In genomic region chr12:102120886-102121285, GRCh38 we compare ENCODE assay signal across 8 cellular contexts. TPM values are rescaled to one million over a fixed set of nuclear protein-coding genes. Genes with fewer than 3 reads are reported as not detected.
A peak's percentile ranks its signal among the peaks of the same experiment; 100 is the strongest.
DNase-seq lines count a peak whose midpoint lies in the region; ATAC-seq and TF ChIP-seq lines count a peak whose summit lies in the region.

No MANE protein-coding gene starts in this region.

- H3K27me3 Mint-ChIP-seq in activated CD4-positive, alpha-beta T cell treated with anti-CD3 and anti-CD28 coated beads, Interleukin-2, amount 10 ng/mL, durations not matched to agents 24 days and 14 days = no peaks in the 10 kb centered on the region

- peak overlapping the region; percentile 99 for H3K9ac ChIP-seq in Loucy (ENCODE audit: low read depth, low read length, poor library complexity, severe bottlenecking)
- peak overlapping the region; percentile 95 for H3K9ac ChIP-seq in adipocyte (ENCODE audit: low read length)

- peak overlapping the region; percentile 90 for H3K4me3 ChIP-seq in Loucy (ENCODE audit: low read length, poor library complexity, severe bottlenecking)
- H3K4me3 ChIP-seq in adipocyte (ENCODE audit: low read length) = peak overlapping the region; percentile 95
- no peak overlapping the region for H3K4me3 ChIP-seq in uterus

- H3K27me3 ChIP-seq in Loucy (ENCODE audit: insufficient read depth, low read length, poor library complexity, severe bottlenecking) = no peaks in the 10 kb centered on the region
- H3K27me3 ChIP-seq in adipocyte (replicated peaks; ENCODE audit: control insufficient read depth, insufficient read depth, low read length) = no peaks in the 10 kb centered on the region
- no peaks in the 10 kb centered on the region for H3K27me3 ChIP-seq in uterus

- intact Hi-C loops in activated CD4-positive, alpha-beta T cell treated with anti-CD3 and anti-CD28 coated beads, Interleukin-2, amount 10 ng/mL, durations not matched to agents 24 days and 14 days (cut with micrococcal nuclease) = loop anchor here (1.0 to 5.0 kb wide), 4 partner anchors 46 to 363 kb away; partner anchors contain the start of gene PMCH
- intact Hi-C loops in uterus (cut with DNase I; ENCODE audit: low total_unique reads) = no loop called here

- TF ChIP-seq CTCF in Loucy (conservative IDR thresholded peaks at IDR 0.05; ENCODE audit: low read length) (no peak), uterus (IDR thresholded peaks at IDR 0.05) (no peak)

- peak overlapping the region; percentile 95 for H3K4me2 ChIP-seq in Loucy (ENCODE audit: low read depth, low read length, poor library complexity, severe bottlenecking)

- H3K4me1 ChIP-seq in Loucy (ENCODE audit: insufficient read depth, low read length, poor library complexity, severe bottlenecking) = peaks cover 51% of the 10 kb centered on the region
- H3K4me1 ChIP-seq in adipocyte (ENCODE audit: control insufficient read depth, insufficient read depth, low read length) = peaks cover 24% of the 10 kb centered on the region
- peaks cover 5% of the 10 kb centered on the region in 2 donors for H3K4me1 ChIP-seq in uterus

- H2AFZ ChIP-seq in Loucy (ENCODE audit: low read length) = peak overlapping the region; percentile 94

- H3K4me3 Mint-ChIP-seq in activated CD4-positive, alpha-beta T cell treated with anti-CD3 and anti-CD28 coated beads, Interleukin-2, amount 10 ng/mL, durations not matched to agents 24 days and 14 days = peak overlapping the region; percentile 96

- no peak overlapping the region for H3K27ac ChIP-seq in uterus

- H3K9me3 ChIP-seq in Loucy (ENCODE audit: insufficient read depth, low read depth, low read length) (no peaks in the 10 kb centered on the region), adipocyte (ENCODE audit: control insufficient read depth, low read length) (no peaks in the 10 kb centered on the region), uterus (no peaks in the 10 kb centered on the region)

- H3K36me3 Mint-ChIP-seq in activated CD4-positive, alpha-beta T cell treated with anti-CD3 and anti-CD28 coated beads, Interleukin-2, amount 10 ng/mL, durations not matched to agents 24 days and 14 days (ENCODE audit: low read depth) = peaks cover 35% of the 10 kb centered on the region

- peak; percentile 68 for DNase-seq in activated CD4-positive, alpha-beta T cell treated with anti-CD3 and anti-CD28 coated beads, Interleukin-2, amount 10 ng/mL, durations not matched to agents 24 days and 14 days
- DNase-seq in activated CD4-positive, alpha-beta T cell treated with anti-CD3 and anti-CD28 coated beads, Interleukin-2, amount 50 U/mL, for 4 hours = no peak
- DNase-seq in adipocyte (ENCODE audit: low read depth) (peak; percentile 20), kidney glomerular epithelial cell (lab: John Stamatoyannopoulos, UW) (peak; percentile 7), SHP77 treated with DMSO at 0.1 percent for 48 hours (lab: John Stamatoyannopoulos, UW) (no peak), uterus (no peak)

- no peak for TF ChIP-seq POLR2A in uterus (IDR thresholded peaks at IDR 0.05)

- H3K9me2 ChIP-seq in Loucy (replicated peaks; ENCODE audit: low read depth, low read length) = no peaks in the 10 kb centered on the region

- 0 out of 2 replicates have a peak, but pooled peaks cover 3% of the 10 kb centered on the region for H3F3A ChIP-seq in Loucy (ENCODE audit: low read depth)

- peaks cover 2% of the 10 kb centered on the region; the same call in 1 of the 2 replicates for H3K36me3 ChIP-seq in Loucy (ENCODE audit: insufficient read depth, low read length)
- peaks cover 22% of the 10 kb centered on the region for H3K36me3 ChIP-seq in adipocyte (ENCODE audit: control insufficient read depth, insufficient read depth, low read length, severe bottlenecking)
- H3K36me3 ChIP-seq in uterus = no peaks in the 10 kb centered on the region

- peaks cover 40% of the 10 kb centered on the region for H4K20me1 ChIP-seq in Loucy (ENCODE audit: insufficient read depth, low read length, poor library complexity, severe bottlenecking)

- H3K9me3 Mint-ChIP-seq in activated CD4-positive, alpha-beta T cell treated with anti-CD3 and anti-CD28 coated beads, Interleukin-2, amount 10 ng/mL, durations not matched to agents 24 days and 14 days = no peaks in the 10 kb centered on the region

- peaks cover 70% of the 10 kb centered on the region for H3K79me2 ChIP-seq in Loucy (ENCODE audit: insufficient read depth, low read length)

- peaks cover 40% of the 10 kb centered on the region for H3K4me1 Mint-ChIP-seq in activated CD4-positive, alpha-beta T cell treated with anti-CD3 and anti-CD28 coated beads, Interleukin-2, amount 10 ng/mL, durations not matched to agents 24 days and 14 days

- ATAC-seq in GM21381 (IDR thresholded peaks at IDR 0.05; ENCODE audit: unreplicated experiment) = no peak

- peak overlapping the region; percentile 94 for H3K27ac Mint-ChIP-seq in activated CD4-positive, alpha-beta T cell treated with anti-CD3 and anti-CD28 coated beads, Interleukin-2, amount 10 ng/mL, durations not matched to agents 24 days and 14 days

RNA-seq across cellular contexts. Expression of gene PARPBP, which starts 0.9 kb away (rescaled TPM):
- 22.9 TPM in 2 replicates for total RNA-seq in activated CD4-positive, alpha-beta T cell treated with anti-CD3 and anti-CD28 coated beads, Interleukin-2, amount 10 ng/mL, durations not matched to agents 24 days and 14 days
- total RNA-seq in uterus = 10 to 100 TPM in 1 of 4 donors, 1 to 10 TPM in 1, under 1 TPM in 2; 0.26 to 26.8 (median 1.2) TPM

RNA-seq across cellular contexts. Expression of gene NUP37, which starts 1.0 kb away (rescaled TPM):
- 88.1 and 97.3 TPM in 2 replicates for total RNA-seq in activated CD4-positive, alpha-beta T cell treated with anti-CD3 and anti-CD28 coated beads, Interleukin-2, amount 10 ng/mL, durations not matched to agents 24 days and 14 days
- 10 to 100 TPM in 3 of 4 donors, 1 to 10 TPM in 1; 5.6 to 49.4 (median 22.4) TPM for total RNA-seq in uterus

RNA-seq across cellular contexts. Expression of gene WASHC3, which starts 59.1 kb away (rescaled TPM):
- total RNA-seq in activated CD4-positive, alpha-beta T cell treated with anti-CD3 and anti-CD28 coated beads, Interleukin-2, amount 10 ng/mL, durations not matched to agents 24 days and 14 days = 29.0 and 33.1 TPM in 2 replicates
- 10 to 100 TPM; 36.5 to 59.9 (median 49.3) TPM for total RNA-seq in uterus

Comparison
In these comparisons a context has a peak if more than half of its experiments do, and no peak if none do; other contexts are left out.
1. DNase-seq: peak in activated CD4-positive, alpha-beta T cell treated with anti-CD3 and anti-CD28 coated beads, Interleukin-2, amount 10 ng/mL, durations not matched to agents 24 days and 14 days (single experiment), adipocyte (single experiment) and kidney glomerular epithelial cell (single experiment); none in activated CD4-positive, alpha-beta T cell treated with anti-CD3 and anti-CD28 coated beads, Interleukin-2, amount 50 U/mL, for 4 hours (0 of 2), SHP77 treated with DMSO at 0.1 percent for 48 hours (single experiment) and uterus (0 of 2).
2. H3K4me3 ChIP-seq: peak in Loucy (single experiment) and adipocyte (single experiment); none in uterus (0 of 2).